ENCODE assay signal across 2 cellular contexts in genomic region chr7:102255916-102256315, GRCh38.
TF ChIP-seq lines count a peak whose summit lies in the region.

No MANE protein-coding gene starts in this region.

TF ChIP-seq in HepG2, 621 proteins besides CTCF, POLR2A, EP300 and RAD21:
- TF ChIP-seq AGO2 (optimal IDR thresholded peaks at IDR 0.05; ENCODE audit: low read depth, low read length) (peak; percentile 36), ZBTB38 (CRISPR knock-in tag; IDR thresholded peaks at IDR 0.05) (peak; percentile 85; the same call in 1 of the 2 replicates), ZBTB33 (CRISPR knock-in tag; IDR thresholded peaks at IDR 0.05) (0 out of 2 replicates have a peak, but pooled peaks have one; percentile 12), ZBTB25 (CRISPR knock-in tag; IDR thresholded peaks at IDR 0.05) (no peak), RBM22 (optimal IDR thresholded peaks at IDR 0.05; ENCODE audit: low read length) (peak; percentile 27), ZNF687 (CRISPR knock-in tag; IDR thresholded peaks at IDR 0.05) (peak; percentile 54)

TF ChIP-seq in K562, 482 proteins besides CTCF, POLR2A, EP300 and RAD21:
- TF ChIP-seq FOXJ3 (CRISPR knock-in tag; IDR thresholded peaks at IDR 0.05) (no peak), POLR2G (IDR thresholded peaks at IDR 0.05; ENCODE audit: low read depth, low read length) (peak; percentile 58), RBM22 (IDR thresholded peaks at IDR 0.05; ENCODE audit: low read depth, low read length, poor library complexity, severe bottlenecking) (peak; percentile 73), GTF2E2 (tag; IDR thresholded peaks at IDR 0.05) (no peak), HES1 (IDR thresholded peaks at IDR 0.05; ENCODE audit: low read depth) (no peak)
